8 cellular contexts compared by ENCODE assay signal in genomic region chr6:142846883-142847287, GRCh38.
DNase-seq lines count a peak whose midpoint lies in the region; TF ChIP-seq lines count a peak whose summit lies in the region.

No MANE protein-coding gene starts in this region.

- no peaks in the 10 kb centered on the region for H3K27me3 ChIP-seq in muscle layer of duodenum (ENCODE audit: low read depth, low read length)

- peaks cover 77% of the 10 kb centered on the region for H3K4me1 Mint-ChIP-seq in chondrocyte (ENCODE audit: low read depth)

- peaks cover 0 to 10% of the 10 kb centered on the region in 2 donors for H3K36me3 ChIP-seq in muscle layer of duodenum (ENCODE audit: control insufficient read depth in 1 of 2, insufficient read depth in 2 of 2, low read length in 2 of 2)

- H3K27ac ChIP-seq in muscle layer of duodenum (ENCODE audit: low read length), result peak overlapping the region; percentile 20

- no peaks in the 10 kb centered on the region for H3K9me3 ChIP-seq in muscle layer of duodenum (ENCODE audit: control insufficient read depth in 1 of 2, low read length in 2 of 2)

- DNase-seq in AG10803 (ENCODE audit: low read depth), result peak; percentile 92
- peak; percentile 41 for DNase-seq in LoVo (ENCODE audit: low spot score)
- DNase-seq in chondrocyte (ENCODE audit: low spot score), result no peak
- no peak for DNase-seq in stimulated activated CD4-positive, alpha-beta T cell treated with anti-CD3 and anti-CD28 coated beads, Interleukin-4, amount 100 ng/mL, for 4 hours
- DNase-seq in NCI-H69 (lab: John Stamatoyannopoulos, UW), result no peak
- DNase-seq in stimulated activated CD8-positive, alpha-beta memory T cell treated with anti-CD3 and anti-CD28 coated beads, Interleukin-4, amount 100 ng/mL, for 48 hours, result no peak
- DNase-seq in stimulated activated CD4-positive, alpha-beta T cell treated with anti-CD3 and anti-CD28 coated beads, Interleukin-2, amount 100 ng/mL, for 48 hours, result no peak

- H3K4me3 Mint-ChIP-seq in chondrocyte (ENCODE audit: unreplicated experiment), result no peak overlapping the region

- no peak overlapping the region for H3K4me3 ChIP-seq in AG10803 (ENCODE audit: low read length)
- no peak overlapping the region for H3K4me3 ChIP-seq in muscle layer of duodenum (ENCODE audit: low read depth in 1 of 2, low read length in 2 of 2)

- no peaks in the 10 kb centered on the region for H3K27me3 Mint-ChIP-seq in chondrocyte (ENCODE audit: low read depth)

- H3K27ac Mint-ChIP-seq in chondrocyte (ENCODE audit: unreplicated experiment), result peak overlapping the region; percentile 79

- TF ChIP-seq CTCF in AG10803 (conservative IDR thresholded peaks at IDR 0.05; ENCODE audit: low read length), result no peak
- no peak for TF ChIP-seq CTCF in chondrocyte (IDR thresholded peaks at IDR 0.05)

- peaks cover 29 to 56% of the 10 kb centered on the region in 2 donors for H3K4me1 ChIP-seq in muscle layer of duodenum (ENCODE audit: control insufficient read depth in 1 of 2, insufficient read depth in 2 of 2, low read length in 2 of 2)

- no peaks in the 10 kb centered on the region for H3K36me3 Mint-ChIP-seq in chondrocyte (ENCODE audit: low read depth)

- no peaks in the 10 kb centered on the region for H3K9me3 Mint-ChIP-seq in chondrocyte (ENCODE audit: low read depth)

Comparison
In these comparisons a context has a peak if more than half of its experiments do, and no peak if none do; other contexts are left out.
1. DNase-seq: peak in AG10803 (single experiment) and LoVo (single experiment); none in chondrocyte (single experiment), stimulated activated CD4-positive, alpha-beta T cell treated with anti-CD3 and anti-CD28 coated beads, Interleukin-4, amount 100 ng/mL, for 4 hours (0 of 2), NCI-H69 (single experiment), stimulated activated CD8-positive, alpha-beta memory T cell treated with anti-CD3 and anti-CD28 coated beads, Interleukin-4, amount 100 ng/mL, for 48 hours (single experiment) and stimulated activated CD4-positive, alpha-beta T cell treated with anti-CD3 and anti-CD28 coated beads, Interleukin-2, amount 100 ng/mL, for 48 hours (0 of 2).